8 cellular contexts compared by ENCODE assay signal in the genomic region with DNA sequence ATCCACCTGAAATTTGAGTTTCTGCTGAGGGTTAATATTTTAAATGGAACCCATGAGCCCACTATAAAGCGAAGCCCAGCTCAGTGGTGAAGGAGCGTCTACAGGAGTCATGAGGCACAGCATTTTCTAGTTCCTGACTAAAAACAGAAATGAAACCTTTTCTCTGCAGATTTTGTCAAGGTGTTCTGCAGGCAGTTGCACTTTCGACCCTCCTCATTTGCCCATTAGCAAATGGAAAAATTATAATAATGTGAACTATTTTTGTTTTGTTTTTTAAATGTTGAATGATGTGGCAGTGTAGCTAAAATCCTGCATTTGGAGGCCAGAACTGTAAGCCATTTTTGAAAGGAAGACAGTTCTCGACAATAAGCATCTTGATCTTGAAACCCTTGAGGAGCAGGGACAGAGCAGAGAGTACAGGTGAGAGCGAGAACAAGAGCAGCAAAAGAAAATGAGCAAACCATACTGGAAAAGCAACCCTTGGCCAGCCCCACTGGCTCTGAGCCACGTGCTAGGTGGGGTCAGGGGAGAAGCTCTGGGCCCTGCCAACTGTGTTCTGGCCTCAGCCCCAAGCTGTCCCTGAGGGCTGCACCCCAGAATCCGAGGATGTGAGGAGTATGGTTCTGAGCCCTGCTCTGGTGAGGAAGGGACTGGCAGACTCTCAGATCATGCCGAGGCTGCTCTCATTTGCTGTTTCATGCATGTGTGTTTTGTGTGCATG. TPM values are rescaled to one million over a fixed set of nuclear protein-coding genes. Genes with fewer than 3 reads are reported as not detected.
DNase-seq lines count a peak whose midpoint lies in the region; ATAC-seq, FAIRE-seq and TF ChIP-seq lines count a peak whose summit lies in the region.

No MANE protein-coding gene starts in this region.

- no peaks in the 10 kb centered on the region for H3K9me3 ChIP-seq in BE2C

- in situ Hi-C loops in GM13977 (cut with MboI; ENCODE audit: low pct_unique_long_range_greater_than_20kb, low sequenced_read_pairs, unreplicated experiment) = loop anchor here (25.0 kb wide), 2 partner anchors 547 to 1297 kb away; a partner anchor contains a TSS

- ATAC-seq in GM19395 (IDR thresholded peaks at IDR 0.05; ENCODE audit: unreplicated experiment) = peak; percentile 83
- peak; percentile 68 for ATAC-seq in HG03039 (IDR thresholded peaks at IDR 0.05; ENCODE audit: unreplicated experiment)

- FAIRE-seq in D721Med (lab: Jason Lieb, UNC) = no peak

- H3K27me3 ChIP-seq in BE2C = peaks cover 36% of the 10 kb centered on the region

- no peaks in the 10 kb centered on the region for H3K4me1 ChIP-seq in BE2C

- TF ChIP-seq CTCF in GM13977 (IDR thresholded peaks at IDR 0.05; ENCODE audit: extremely low read depth, insufficient read depth, missing control alignments) = no peak
- TF ChIP-seq CTCF in BE2C (IDR thresholded peaks at IDR 0.05; ENCODE audit: low read depth, low read length) = no peak
- TF ChIP-seq CTCF in D721Med (IDR thresholded peaks at IDR 0.05; ENCODE audit: insufficient read depth, missing control alignments) = no peak

- no peaks in the 10 kb centered on the region; the same call in 1 of the 2 replicates for H3K36me3 ChIP-seq in BE2C

- H3K4me3 ChIP-seq in BE2C (ENCODE audit: low read depth, low read length) = no peak overlapping the region

- peak; percentile 75 for DNase-seq in GM13977 (ENCODE audit: low spot score)
- peak; percentile 4 to 21 for DNase-seq in activated CD4-positive, alpha-beta T cell treated with anti-CD3 and anti-CD28 coated beads, Interleukin-2, amount 50 U/mL, for 48 hours
- no peak for DNase-seq in SKM-1 treated with dmso at 0.1 percent for 144 hours (lab: John Stamatoyannopoulos, UW; ENCODE audit: unreplicated experiment)
- no peak for DNase-seq in NCI-H128 (lab: John Stamatoyannopoulos, UW; ENCODE audit: unreplicated experiment)
- DNase-seq in BE2C = no peak
- DNase-seq in D721Med (ENCODE audit: insufficient read length, low spot score) = no peak

RNA-seq across cellular contexts. Expression of a gene that starts 26.4 kb away (rescaled TPM):
- 172 TPM for polyA plus RNA-seq in BE2C (2012; ENCODE audit: insufficient read depth, insufficient read length, low read depth)

Comparison
In these comparisons a context has a peak if more than half of its experiments do, and no peak if none do; other contexts are left out.
1. DNase-seq: peak in GM13977 (single experiment) and activated CD4-positive, alpha-beta T cell treated with anti-CD3 and anti-CD28 coated beads, Interleukin-2, amount 50 U/mL, for 48 hours (2 of 2); none in SKM-1 treated with dmso at 0.1 percent for 144 hours (single experiment), NCI-H128 (single experiment), BE2C (single experiment) and D721Med (single experiment).